Comparison of ENCODE assay signal across 3 cellular contexts in genomic region chr9:130713286-130713975, GRCh38.
TF ChIP-seq lines count a peak whose summit lies in the region.

No MANE protein-coding gene starts in this region.

TF ChIP-seq in A549, 52 proteins besides CTCF, POLR2A, EP300 and RAD21:
- TF ChIP-seq MAFK (IDR thresholded peaks at IDR 0.05; ENCODE audit: partially characterized antibody) = no peak
- peak; percentile 5; the same call in 1 of the 2 replicates for TF ChIP-seq MAX (IDR thresholded peaks at IDR 0.05)

TF ChIP-seq in SK-N-SH, 30 proteins besides CTCF, POLR2A, EP300 and RAD21:
- peak; percentile 23; the same call in 1 of the 2 replicates for TF ChIP-seq ELF1 (IDR thresholded peaks at IDR 0.05)
- TF ChIP-seq TEAD4 (IDR thresholded peaks at IDR 0.05; ENCODE audit: borderline replicate concordance, insufficient read depth) = no peak
- no peak for TF ChIP-seq POLR2AphosphoS5 (IDR thresholded peaks at IDR 0.05; ENCODE audit: low read depth, low read length)
- no peak for TF ChIP-seq YY1 (IDR thresholded peaks at IDR 0.05; ENCODE audit: low read depth)
- no peak for TF ChIP-seq PBX3 (IDR thresholded peaks at IDR 0.05)

TF ChIP-seq in endothelial cell of umbilical vein, 7 proteins besides CTCF, POLR2A, EP300 and RAD21:
- TF ChIP-seq POLR2AphosphoS5 (IDR thresholded peaks at IDR 0.05; ENCODE audit: insufficient read depth, low read depth, low read length) (no peak), FOS (IDR thresholded peaks at IDR 0.05; ENCODE audit: borderline replicate concordance, insufficient read depth, low read length) (peak; percentile 6), MAX (IDR thresholded peaks at IDR 0.05; ENCODE audit: insufficient read depth, insufficient read length) (no peak), EZH2 (IDR thresholded peaks at IDR 0.05; ENCODE audit: borderline replicate concordance, low read depth, low read length, severe bottlenecking) (no peak), MYC (IDR thresholded peaks at IDR 0.05; ENCODE audit: low read depth, low read length) (no peak), GATA2 (IDR thresholded peaks at IDR 0.05; ENCODE audit: insufficient read depth, insufficient read length, low read depth, low read length) (peak; percentile 61)
